1 cellular context compared by ENCODE assay signal in genomic region chr1:941027-941587, GRCh38.
TF ChIP-seq lines count a peak whose summit lies in the region.

No MANE protein-coding gene starts in this region.

TF ChIP-seq in HepG2, 621 proteins besides CTCF, POLR2A, EP300 and RAD21:
- TF ChIP-seq MTF2 (CRISPR knock-in tag; IDR thresholded peaks at IDR 0.05; ENCODE audit: borderline replicate concordance) (peak; percentile 71), ZBTB10 (CRISPR knock-in tag; IDR thresholded peaks at IDR 0.05; ENCODE audit: borderline replicate concordance) (peak; percentile 49; the same call in 1 of the 2 replicates), NFKB2 (CRISPR knock-in tag; IDR thresholded peaks at IDR 0.05; ENCODE audit: borderline replicate concordance) (peak; percentile 0; the same call in 1 of the 2 replicates), BCL6 (CRISPR knock-in tag; IDR thresholded peaks at IDR 0.05) (peak; percentile 16; the same call in 1 of the 2 replicates), ZNF747 (CRISPR knock-in tag; IDR thresholded peaks at IDR 0.05; ENCODE audit: borderline replicate concordance) (no peak), HES4 (CRISPR knock-in tag; IDR thresholded peaks at IDR 0.05; ENCODE audit: borderline replicate concordance) (0 out of 2 replicates have a peak, but pooled peaks have one; percentile 19), PCBP1 (IDR thresholded peaks at IDR 0.05; ENCODE audit: borderline replicate concordance, low read depth, low read length) (0 out of 2 replicates have a peak, but pooled peaks have one; percentile 32), SRSF9 (IDR thresholded peaks at IDR 0.05; ENCODE audit: borderline replicate concordance, insufficient read depth, low read depth, low read length, poor library complexity, severe bottlenecking) (no peak), NFE2 (CRISPR knock-in tag; IDR thresholded peaks at IDR 0.05) (no peak), ATF7 (IDR thresholded peaks at IDR 0.05) (no peak), ATF7 (CRISPR knock-in tag; IDR thresholded peaks at IDR 0.05) (0 out of 2 replicates have a peak, but pooled peaks have one; percentile 39), ZNF703 (CRISPR knock-in tag; IDR thresholded peaks at IDR 0.05; ENCODE audit: borderline replicate concordance) (no peak), ZNF558 (CRISPR knock-in tag; IDR thresholded peaks at IDR 0.05; ENCODE audit: borderline replicate concordance) (no peak), ZFX (CRISPR knock-in tag; IDR thresholded peaks at IDR 0.05; ENCODE audit: low read depth) (0 out of 2 replicates have a peak, but pooled peaks have one; percentile 20), PREB (CRISPR knock-in tag; IDR thresholded peaks at IDR 0.05) (no peak), LCORL (IDR thresholded peaks at IDR 0.05) (no peak), LCORL (CRISPR knock-in tag; IDR thresholded peaks at IDR 0.05) (0 out of 2 replicates have a peak, but pooled peaks have one; percentile 43), GABPB1 (CRISPR knock-in tag; IDR thresholded peaks at IDR 0.05) (0 out of 2 replicates have a peak, but pooled peaks have one; percentile 6), CREB3 (CRISPR knock-in tag; IDR thresholded peaks at IDR 0.05) (no peak), EZH2 (conservative IDR thresholded peaks at IDR 0.05; ENCODE audit: low read depth, low read length) (0 out of 2 replicates have a peak, but pooled peaks have one; percentile 73), SAFB2 (CRISPR knock-in tag; IDR thresholded peaks at IDR 0.05; ENCODE audit: borderline replicate concordance, low read depth) (no peak), ZIK1 (CRISPR knock-in tag; IDR thresholded peaks at IDR 0.05; ENCODE audit: borderline replicate concordance, low read depth) (no peak), NR0B2 (CRISPR knock-in tag; IDR thresholded peaks at IDR 0.05) (0 out of 2 replicates have a peak, but pooled peaks have one; percentile 33), ZSCAN29 (CRISPR knock-in tag; conservative IDR thresholded peaks at IDR 0.05) (0 out of 2 replicates have a peak, but pooled peaks have one; percentile 13), ZNF598 (CRISPR knock-in tag; IDR thresholded peaks at IDR 0.05; ENCODE audit: borderline replicate concordance) (0 out of 2 replicates have a peak, but pooled peaks have one; percentile 15), KMT2B (CRISPR knock-in tag; IDR thresholded peaks at IDR 0.05) (no peak), SRSF1 (optimal IDR thresholded peaks at IDR 0.05; ENCODE audit: low read depth, low read length) (peak; percentile 46), PATZ1 (CRISPR knock-in tag; IDR thresholded peaks at IDR 0.05) (0 out of 2 replicates have a peak, but pooled peaks have one; percentile 14), AGO1 (IDR thresholded peaks at IDR 0.05; ENCODE audit: low read depth, low read length, poor library complexity, severe bottlenecking) (peak; percentile 10)
